1 cellular context compared by ENCODE assay signal in genomic region chr14:103314496-103315277, GRCh38.
A peak's percentile ranks its signal among the peaks of the same experiment; 100 is the strongest.
TF ChIP-seq lines count a peak whose summit lies in the region.

No MANE protein-coding gene starts in this region.

TF ChIP-seq in HepG2, 621 proteins besides CTCF, POLR2A, EP300 and RAD21 (continued from another document):
- TF ChIP-seq SOX6 (IDR thresholded peaks at IDR 0.05) (no peak), SOX6 (CRISPR knock-in tag; IDR thresholded peaks at IDR 0.05) (peak; percentile 21; the same call in 1 of the 2 replicates), ZNF564 (CRISPR knock-in tag; IDR thresholded peaks at IDR 0.05) (no peak), NR2F1 (CRISPR knock-in tag; IDR thresholded peaks at IDR 0.05) (no peak), PHF20 (CRISPR knock-in tag; IDR thresholded peaks at IDR 0.05) (no peak), ZNF646 (CRISPR knock-in tag; IDR thresholded peaks at IDR 0.05) (peak; percentile 62; the same call in 1 of the 2 replicates), FOXP1 (IDR thresholded peaks at IDR 0.05) (no peak), FOXP1 (CRISPR knock-in tag; IDR thresholded peaks at IDR 0.05) (peak; percentile 73), MAFK (conservative IDR thresholded peaks at IDR 0.05 in 1 of 2, IDR thresholded peaks at IDR 0.05 in 1 of 2; ENCODE audit: low read length in 2 of 2) (no peak), KLF16 (CRISPR knock-in tag; IDR thresholded peaks at IDR 0.05) (peak in 1 of 2 experiments; percentile 25; a peak in 1 of 4 replicates), NONO (IDR thresholded peaks at IDR 0.05) (no peak), NONO (CRISPR knock-in tag; conservative IDR thresholded peaks at IDR 0.05) (no peak), ZGPAT (CRISPR knock-in tag; IDR thresholded peaks at IDR 0.05) (no peak), TMF1 (CRISPR knock-in tag; IDR thresholded peaks at IDR 0.05; ENCODE audit: low read depth) (no peak), ZIK1 (CRISPR knock-in tag; IDR thresholded peaks at IDR 0.05; ENCODE audit: borderline replicate concordance, low read depth) (no peak), ZNF614 (CRISPR knock-in tag; IDR thresholded peaks at IDR 0.05; ENCODE audit: borderline replicate concordance) (no peak), ZNF710 (CRISPR knock-in tag; IDR thresholded peaks at IDR 0.05; ENCODE audit: borderline replicate concordance) (0 out of 2 replicates have a peak, but pooled peaks have one; percentile 31), TEAD2 (CRISPR knock-in tag; IDR thresholded peaks at IDR 0.05) (no peak), ZKSCAN5 (CRISPR knock-in tag; IDR thresholded peaks at IDR 0.05) (no peak), FOXP4 (CRISPR knock-in tag; IDR thresholded peaks at IDR 0.05) (peak; percentile 50; the same call in 1 of the 2 replicates), RARA (CRISPR knock-in tag; IDR thresholded peaks at IDR 0.05) (peak; percentile 76), CBX5 (CRISPR knock-in tag; IDR thresholded peaks at IDR 0.05; ENCODE audit: borderline replicate concordance) (peak; percentile 15; the same call in 1 of the 2 replicates), NFKBIZ (CRISPR knock-in tag; IDR thresholded peaks at IDR 0.05) (no peak), ZNF782 (CRISPR knock-in tag; IDR thresholded peaks at IDR 0.05; ENCODE audit: borderline replicate concordance) (no peak), GATAD2A (CRISPR knock-in tag; IDR thresholded peaks at IDR 0.05) (peak; percentile 44), HIC2 (CRISPR knock-in tag; IDR thresholded peaks at IDR 0.05; ENCODE audit: low read depth) (0 out of 2 replicates have a peak, but pooled peaks have one; percentile 32), ZNF670 (CRISPR knock-in tag; IDR thresholded peaks at IDR 0.05; ENCODE audit: borderline replicate concordance) (no peak), IKZF1 (IDR thresholded peaks at IDR 0.05) (no peak)
- TF ChIP-seq, protein P1, sequence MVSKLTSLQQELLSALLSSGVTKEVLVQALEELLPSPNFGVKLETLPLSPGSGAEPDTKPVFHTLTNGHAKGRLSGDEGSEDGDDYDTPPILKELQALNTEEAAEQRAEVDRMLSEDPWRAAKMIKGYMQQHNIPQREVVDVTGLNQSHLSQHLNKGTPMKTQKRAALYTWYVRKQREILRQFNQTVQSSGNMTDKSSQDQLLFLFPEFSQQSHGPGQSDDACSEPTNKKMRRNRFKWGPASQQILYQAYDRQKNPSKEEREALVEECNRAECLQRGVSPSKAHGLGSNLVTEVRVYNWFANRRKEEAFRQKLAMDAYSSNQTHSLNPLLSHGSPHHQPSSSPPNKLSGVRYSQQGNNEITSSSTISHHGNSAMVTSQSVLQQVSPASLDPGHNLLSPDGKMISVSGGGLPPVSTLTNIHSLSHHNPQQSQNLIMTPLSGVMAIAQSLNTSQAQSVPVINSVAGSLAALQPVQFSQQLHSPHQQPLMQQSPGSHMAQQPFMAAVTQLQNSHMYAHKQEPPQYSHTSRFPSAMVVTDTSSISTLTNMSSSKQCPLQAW (CRISPR knock-in tag; IDR thresholded peaks at IDR 0.05) = no peak
- TF ChIP-seq, protein P2, sequence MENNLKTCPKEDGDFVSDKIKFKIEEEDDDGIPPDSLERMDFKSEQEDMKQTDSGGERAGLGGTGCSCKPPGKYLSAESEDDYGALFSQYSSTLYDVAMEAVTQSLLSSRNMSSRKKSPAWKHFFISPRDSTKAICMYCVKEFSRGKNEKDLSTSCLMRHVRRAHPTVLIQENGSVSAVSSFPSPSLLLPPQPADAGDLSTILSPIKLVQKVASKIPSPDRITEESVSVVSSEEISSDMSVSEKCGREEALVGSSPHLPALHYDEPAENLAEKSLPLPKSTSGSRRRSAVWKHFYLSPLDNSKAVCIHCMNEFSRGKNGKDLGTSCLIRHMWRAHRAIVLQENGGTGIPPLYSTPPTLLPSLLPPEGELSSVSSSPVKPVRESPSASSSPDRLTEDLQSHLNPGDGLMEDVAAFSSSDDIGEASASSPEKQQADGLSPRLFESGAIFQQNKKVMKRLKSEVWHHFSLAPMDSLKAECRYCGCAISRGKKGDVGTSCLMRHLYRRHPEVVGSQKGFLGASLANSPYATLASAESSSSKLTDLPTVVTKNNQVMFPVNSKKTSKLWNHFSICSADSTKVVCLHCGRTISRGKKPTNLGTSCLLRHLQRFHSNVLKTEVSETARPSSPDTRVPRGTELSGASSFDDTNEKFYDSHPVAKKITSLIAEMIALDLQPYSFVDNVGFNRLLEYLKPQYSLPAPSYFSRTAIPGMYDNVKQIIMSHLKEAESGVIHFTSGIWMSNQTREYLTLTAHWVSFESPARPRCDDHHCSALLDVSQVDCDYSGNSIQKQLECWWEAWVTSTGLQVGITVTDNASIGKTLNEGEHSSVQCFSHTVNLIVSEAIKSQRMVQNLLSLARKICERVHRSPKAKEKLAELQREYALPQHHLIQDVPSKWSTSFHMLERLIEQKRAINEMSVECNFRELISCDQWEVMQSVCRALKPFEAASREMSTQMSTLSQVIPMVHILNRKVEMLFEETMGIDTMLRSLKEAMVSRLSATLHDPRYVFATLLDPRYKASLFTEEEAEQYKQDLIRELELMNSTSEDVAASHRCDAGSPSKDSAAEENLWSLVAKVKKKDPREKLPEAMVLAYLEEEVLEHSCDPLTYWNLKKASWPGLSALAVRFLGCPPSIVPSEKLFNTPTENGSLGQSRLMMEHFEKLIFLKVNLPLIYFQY (CRISPR knock-in tag; IDR thresholded peaks at IDR 0.05; ENCODE audit: borderline replicate concordance) = no peak
- TF ChIP-seq, protein P3, sequence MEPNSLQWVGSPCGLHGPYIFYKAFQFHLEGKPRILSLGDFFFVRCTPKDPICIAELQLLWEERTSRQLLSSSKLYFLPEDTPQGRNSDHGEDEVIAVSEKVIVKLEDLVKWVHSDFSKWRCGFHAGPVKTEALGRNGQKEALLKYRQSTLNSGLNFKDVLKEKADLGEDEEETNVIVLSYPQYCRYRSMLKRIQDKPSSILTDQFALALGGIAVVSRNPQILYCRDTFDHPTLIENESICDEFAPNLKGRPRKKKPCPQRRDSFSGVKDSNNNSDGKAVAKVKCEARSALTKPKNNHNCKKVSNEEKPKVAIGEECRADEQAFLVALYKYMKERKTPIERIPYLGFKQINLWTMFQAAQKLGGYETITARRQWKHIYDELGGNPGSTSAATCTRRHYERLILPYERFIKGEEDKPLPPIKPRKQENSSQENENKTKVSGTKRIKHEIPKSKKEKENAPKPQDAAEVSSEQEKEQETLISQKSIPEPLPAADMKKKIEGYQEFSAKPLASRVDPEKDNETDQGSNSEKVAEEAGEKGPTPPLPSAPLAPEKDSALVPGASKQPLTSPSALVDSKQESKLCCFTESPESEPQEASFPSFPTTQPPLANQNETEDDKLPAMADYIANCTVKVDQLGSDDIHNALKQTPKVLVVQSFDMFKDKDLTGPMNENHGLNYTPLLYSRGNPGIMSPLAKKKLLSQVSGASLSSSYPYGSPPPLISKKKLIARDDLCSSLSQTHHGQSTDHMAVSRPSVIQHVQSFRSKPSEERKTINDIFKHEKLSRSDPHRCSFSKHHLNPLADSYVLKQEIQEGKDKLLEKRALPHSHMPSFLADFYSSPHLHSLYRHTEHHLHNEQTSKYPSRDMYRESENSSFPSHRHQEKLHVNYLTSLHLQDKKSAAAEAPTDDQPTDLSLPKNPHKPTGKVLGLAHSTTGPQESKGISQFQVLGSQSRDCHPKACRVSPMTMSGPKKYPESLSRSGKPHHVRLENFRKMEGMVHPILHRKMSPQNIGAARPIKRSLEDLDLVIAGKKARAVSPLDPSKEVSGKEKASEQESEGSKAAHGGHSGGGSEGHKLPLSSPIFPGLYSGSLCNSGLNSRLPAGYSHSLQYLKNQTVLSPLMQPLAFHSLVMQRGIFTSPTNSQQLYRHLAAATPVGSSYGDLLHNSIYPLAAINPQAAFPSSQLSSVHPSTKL (CRISPR knock-in tag; IDR thresholded peaks at IDR 0.05) = peak; percentile 76; the same call in 1 of the 2 replicates
